ENCODE assay signal across 8 cellular contexts in genomic region chr6:28981833-28982475, GRCh38. TPM values are rescaled to one million over a fixed set of nuclear protein-coding genes. Genes with fewer than 3 reads are reported as not detected.
DNase-seq lines count a peak whose midpoint lies in the region; ATAC-seq and TF ChIP-seq lines count a peak whose summit lies in the region.

No MANE protein-coding gene starts in this region.

- DNase-seq in Caco-2, result peak; percentile 81 to 82
- peak; percentile 73 for DNase-seq in GOT3 (lab: John Stamatoyannopoulos, UW)
- DNase-seq in NAMALWA (ENCODE audit: low spot score), result peak; percentile 97
- DNase-seq in SKM-1 treated with dmso at 0.1 percent for 144 hours (lab: John Stamatoyannopoulos, UW; ENCODE audit: unreplicated experiment), result peak; percentile 86
- DNase-seq in activated naive CD8-positive, alpha-beta T cell treated with anti-CD3 and anti-CD28 coated beads for 36 hours, result peak; percentile 66
- peak; percentile 85 for DNase-seq in Right ventricle myocardium inferior (ENCODE audit: missing footprints)
- DNase-seq in ovary, result peak; percentile 70 to 90 (median 83)

- no TSS peak for BruUV-seq in Caco-2 (replicated peaks; lab: Mats Ljungman, UMichigan)

- H3K36me3 Mint-ChIP-seq in Caco-2 (ENCODE audit: insufficient read depth, unreplicated experiment), result peaks cover 48% of the 10 kb centered on the region
- peaks cover 4% of the 10 kb centered on the region for H3K36me3 Mint-ChIP-seq in activated naive CD8-positive, alpha-beta T cell treated with anti-CD3 and anti-CD28 coated beads for 36 hours

- no peaks in the 10 kb centered on the region for H3K9me3 Mint-ChIP-seq in Caco-2 (ENCODE audit: unreplicated experiment)
- peaks cover 3% of the 10 kb centered on the region for H3K9me3 Mint-ChIP-seq in activated naive CD8-positive, alpha-beta T cell treated with anti-CD3 and anti-CD28 coated beads for 36 hours

- no peaks in the 10 kb centered on the region for H3K36me3 ChIP-seq in Caco-2 (ENCODE audit: control insufficient read depth, insufficient read depth, low read length)
- H3K36me3 ChIP-seq in ovary, result no peaks in the 10 kb centered on the region
- no peaks in the 10 kb centered on the region for H3K36me3 ChIP-seq in thymus (ENCODE audit: control insufficient read depth, insufficient read depth)

- intact Hi-C loops in Caco-2 (cut with micrococcal nuclease; ENCODE audit: unreplicated experiment), result loop anchor here (1.0 to 5.0 kb wide), 7 partner anchors 29 to 190 kb away; no protein-coding TSS in a partner anchor
- intact Hi-C loops in Right ventricle myocardium inferior (cut with DNase I), result loop anchor here (1.0 to 10.0 kb wide), 3 partner anchors 38 to 117 kb away; no protein-coding TSS in a partner anchor
- intact Hi-C loops in ovary (cut with DNase I), result loop anchor here (1.0 to 10.0 kb wide), 6 partner anchors 37 to 87 kb away; partner anchors contain the start of gene TRIM27 (in 1 of the 4)

- H3K4me3 ChIP-seq in Caco-2 (ENCODE audit: low read depth, low read length) (peak overlapping the region; percentile 74), ovary (peak overlapping the region; percentile 69), thymus (ENCODE audit: low read length) (peak overlapping the region; percentile 72)

- peak; percentile 86 for ATAC-seq in Right ventricle myocardium inferior

- H3K27ac ChIP-seq in ovary (peak overlapping the region in 1 of 2 donors; percentile 71), thymus (ENCODE audit: low read depth) (peak overlapping the region; percentile 68)

- TF ChIP-seq EP300 in ovary (IDR thresholded peaks at IDR 0.05), result no peak

- H3K27ac Mint-ChIP-seq in Caco-2 (ENCODE audit: unreplicated experiment), result peak overlapping the region; percentile 91
- peak overlapping the region; percentile 92 for H3K27ac Mint-ChIP-seq in activated naive CD8-positive, alpha-beta T cell treated with anti-CD3 and anti-CD28 coated beads for 36 hours

- H3K9me3 ChIP-seq in Caco-2, result no peaks in the 10 kb centered on the region
- no peaks in the 10 kb centered on the region for H3K9me3 ChIP-seq in ovary
- peaks cover 2% of the 10 kb centered on the region for H3K9me3 ChIP-seq in thymus (ENCODE audit: control insufficient read depth)

- no peak for TF ChIP-seq CTCF in Caco-2 (IDR thresholded peaks at IDR 0.05; ENCODE audit: insufficient read depth in 1 of 2, low read depth in 1 of 2, low read length in 1 of 2, severe bottlenecking in 1 of 2, unreplicated experiment in 1 of 2)
- peak in 1 of 3 donors; percentile 22 for TF ChIP-seq CTCF in ovary (IDR thresholded peaks at IDR 0.05)

- POLR2A ChIA-PET in Caco-2 (lab: Charles Lee), result interaction anchor here (1.1 kb wide), 1 partner anchor 60 kb away, joined by 4 read pairs; no protein-coding TSS in a partner anchor

- H3K27me3 ChIP-seq in Caco-2 (replicated peaks; ENCODE audit: control insufficient read depth, insufficient read depth, low read length), result no peaks in the 10 kb centered on the region
- H3K27me3 ChIP-seq in ovary, result no peaks in the 10 kb centered on the region
- peaks cover 29% of the 10 kb centered on the region for H3K27me3 ChIP-seq in thymus (ENCODE audit: control insufficient read depth, insufficient read depth)

- WGBS in ovary, 3 donors, result 0% methylated on average over 23 of the region's 23 CpGs
- under 1% methylated on average over 23 of the region's 23 CpGs for WGBS in thymus

- H3K4me1 ChIP-seq in Caco-2, result 0 out of 2 replicates have a peak, but pooled peaks cover 4% of the 10 kb centered on the region
- H3K4me1 ChIP-seq in ovary (ENCODE audit: insufficient read depth), result peaks cover 3% of the 10 kb centered on the region
- peaks cover 5% of the 10 kb centered on the region for H3K4me1 ChIP-seq in thymus (ENCODE audit: control insufficient read depth, insufficient read depth, low read length)

- H3K4me1 Mint-ChIP-seq in Caco-2 (ENCODE audit: low read depth, unreplicated experiment), result peaks cover 29% of the 10 kb centered on the region
- peaks cover 43% of the 10 kb centered on the region for H3K4me1 Mint-ChIP-seq in activated naive CD8-positive, alpha-beta T cell treated with anti-CD3 and anti-CD28 coated beads for 36 hours

- peak overlapping the region; percentile 94 for H3K4me3 Mint-ChIP-seq in Caco-2 (ENCODE audit: unreplicated experiment)
- H3K4me3 Mint-ChIP-seq in activated naive CD8-positive, alpha-beta T cell treated with anti-CD3 and anti-CD28 coated beads for 36 hours, result peak overlapping the region; percentile 84

- H3K27me3 Mint-ChIP-seq in Caco-2 (ENCODE audit: insufficient read depth, unreplicated experiment), result peaks cover 4% of the 10 kb centered on the region
- peaks cover 71% of the 10 kb centered on the region for H3K27me3 Mint-ChIP-seq in activated naive CD8-positive, alpha-beta T cell treated with anti-CD3 and anti-CD28 coated beads for 36 hours

- no peak for TF ChIP-seq POLR2A in ovary (IDR thresholded peaks at IDR 0.05)

- CTCF ChIA-PET in Caco-2 (lab: Charles Lee), result interaction anchor here (0.8 to 1.4 kb wide), 2 partner anchors 58 to 144 kb away, joined by 4 to 8 read pairs; partner anchors contain the start of gene TRIM27

RNA-seq across cellular contexts. Expression of gene ZNF311, which starts 23.2 kb away (rescaled TPM):
- total RNA-seq in Caco-2 (2022) (1.8 and 2.9 TPM in 2 replicates), Right ventricle myocardium inferior (0.35 TPM), ovary (1 to 10 TPM in 5 of 7 donors, under 1 TPM in 2; 0.34 to 3.3 (median 1.4) TPM)
- 1 to 10 TPM; 1.0 TPM for total RNA-seq in activated naive CD8-positive, alpha-beta T cell treated with anti-CD3 and anti-CD28 coated beads for 36 hours
- polyA plus RNA-seq in ovary (1 to 10 TPM; 1.4 to 1.7 TPM), thymus (0.80 TPM)

RNA-seq across cellular contexts. Expression of gene TRIM27, which starts 58.2 kb away (rescaled TPM):
- total RNA-seq in Caco-2 (2022) (47.6 and 48.7 TPM in 2 replicates), Right ventricle myocardium inferior (18.5 TPM), ovary (10 to 100 TPM; 43.7 to 57.6 (median 48.8) TPM)
- total RNA-seq in activated naive CD8-positive, alpha-beta T cell treated with anti-CD3 and anti-CD28 coated beads for 36 hours, result 10 to 100 TPM; 51.5 to 52.3 TPM
- polyA plus RNA-seq in ovary (10 to 100 TPM; 33.3 to 61.1 TPM), thymus (67.9 TPM)
